Comparison of ENCODE assay signal across 8 cellular contexts in the genomic region with DNA sequence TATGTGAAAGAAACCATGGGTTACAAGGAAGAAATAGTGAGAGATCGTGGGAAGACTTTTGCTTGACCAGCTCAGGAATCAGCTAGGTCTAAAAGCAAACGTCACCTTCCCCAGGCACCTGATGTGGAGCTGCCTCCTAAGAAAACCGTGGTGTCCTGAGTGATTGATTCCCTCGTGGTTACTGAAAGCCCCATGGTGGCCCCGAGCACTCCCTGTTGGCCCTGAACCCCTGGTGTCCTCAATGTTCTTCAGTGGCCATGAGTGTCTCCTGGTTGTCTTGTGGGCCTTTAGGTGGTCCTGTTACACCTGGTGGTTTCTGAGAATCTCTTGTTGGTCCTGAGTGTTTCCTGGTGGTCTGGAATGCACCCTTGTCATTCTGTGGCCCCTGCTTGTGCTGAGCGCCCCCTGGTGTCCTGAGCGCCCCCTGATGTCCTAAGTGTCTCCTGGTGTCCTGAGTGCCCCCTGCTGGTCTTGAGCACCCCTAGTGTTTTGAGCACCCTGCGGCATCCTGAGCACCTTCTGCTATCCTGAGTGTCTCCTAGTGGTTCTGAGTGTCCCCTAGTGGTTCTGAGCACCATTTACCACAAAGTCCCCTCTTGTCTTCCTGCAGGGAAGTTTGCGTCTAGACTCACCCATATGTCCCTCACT.
DNase-seq lines count a peak whose midpoint lies in the region; ATAC-seq and TF ChIP-seq lines count a peak whose summit lies in the region.

No MANE protein-coding gene starts in this region.

- peak; percentile 69 for DNase-seq in activated CD4-positive, CD25-positive, alpha-beta regulatory T cell treated with anti-CD3 and anti-CD28 coated beads, Interleukin-2, amount 50 U/mL, for 16 hours (ENCODE audit: low read depth, low spot score)
- peak; percentile 75 to 81 (median 77) for DNase-seq in effector memory CD8-positive, alpha-beta T cell
- peak; percentile 88 for DNase-seq in stimulated activated CD4-positive, alpha-beta T cell treated with anti-CD3 and anti-CD28 coated beads, Interleukin-4, amount 100 ng/mL, for 1 hour
- DNase-seq in NCI-H748 treated with DMSO at 0.1 percent for 48 hours (lab: John Stamatoyannopoulos, UW) (no peak), NCI-H774 (lab: John Stamatoyannopoulos, UW) (no peak)

- TF ChIP-seq CTCF in GM12874 (IDR thresholded peaks at IDR 0.05; ENCODE audit: insufficient read depth, low read depth, low read length) (peak; percentile 100), KMS-11 (conservative IDR thresholded peaks at IDR 0.05; ENCODE audit: low read depth, low read length) (peak; percentile 44; the same call in 1 of the 2 replicates)

- no peaks in the 10 kb centered on the region for H3K36me3 ChIP-seq in KMS-11 (ENCODE audit: insufficient read depth)

- H4K20me1 ChIP-seq in KMS-11 (ENCODE audit: insufficient read depth), result no peaks in the 10 kb centered on the region

- H3K27ac ChIP-seq in KMS-11, result no peak overlapping the region

- peaks cover 40 to 45% of the 10 kb centered on the region in 2 donors for H3K27me3 Mint-ChIP-seq in effector memory CD8-positive, alpha-beta T cell

- peaks cover 0 to 5% of the 10 kb centered on the region in 2 donors for H3K4me1 Mint-ChIP-seq in effector memory CD8-positive, alpha-beta T cell (ENCODE audit: low read depth in 2 of 2)

- ATAC-seq in effector memory CD8-positive, alpha-beta T cell (replicated peaks), result peak; percentile 100
- ATAC-seq in GM19023 (IDR thresholded peaks at IDR 0.05; ENCODE audit: unreplicated experiment), result no peak

- no peak overlapping the region for H3K4me3 ChIP-seq in KMS-11 (IDR thresholded peaks at IDR 0.05; ENCODE audit: insufficient read depth, low read depth, low read length)

- no peaks in the 10 kb centered on the region for H3K79me2 ChIP-seq in KMS-11 (ENCODE audit: insufficient read depth, low read depth)

- no peak overlapping the region for H3K4me2 ChIP-seq in KMS-11

- H3K9ac ChIP-seq in KMS-11, result no peak overlapping the region

- no peaks in the 10 kb centered on the region for H3K36me3 Mint-ChIP-seq in effector memory CD8-positive, alpha-beta T cell (ENCODE audit: insufficient read depth)

- H3K4me3 Mint-ChIP-seq in effector memory CD8-positive, alpha-beta T cell, result no peak overlapping the region

- H2AFZ ChIP-seq in KMS-11 (ENCODE audit: low read depth), result no peak overlapping the region

- no peaks in the 10 kb centered on the region for H3K27me3 ChIP-seq in KMS-11 (ENCODE audit: insufficient read depth, low read depth)

- no peak overlapping the region for H3K27ac Mint-ChIP-seq in effector memory CD8-positive, alpha-beta T cell

- no peaks in the 10 kb centered on the region for H3K9me3 Mint-ChIP-seq in effector memory CD8-positive, alpha-beta T cell

- H3K4me1 ChIP-seq in KMS-11 (ENCODE audit: low read depth, poor library complexity, severe bottlenecking), result no peaks in the 10 kb centered on the region

Comparison
In these comparisons a context has a peak if more than half of its experiments do, and no peak if none do; other contexts are left out.
1. DNase-seq: peak in activated CD4-positive, CD25-positive, alpha-beta regulatory T cell treated with anti-CD3 and anti-CD28 coated beads, Interleukin-2, amount 50 U/mL, for 16 hours (single experiment), effector memory CD8-positive, alpha-beta T cell (3 of 3) and stimulated activated CD4-positive, alpha-beta T cell treated with anti-CD3 and anti-CD28 coated beads, Interleukin-4, amount 100 ng/mL, for 1 hour (single experiment); none in NCI-H748 treated with DMSO at 0.1 percent for 48 hours (single experiment) and NCI-H774 (single experiment).